Comparison of ENCODE assay signal across 19 cellular contexts in the genomic region with DNA sequence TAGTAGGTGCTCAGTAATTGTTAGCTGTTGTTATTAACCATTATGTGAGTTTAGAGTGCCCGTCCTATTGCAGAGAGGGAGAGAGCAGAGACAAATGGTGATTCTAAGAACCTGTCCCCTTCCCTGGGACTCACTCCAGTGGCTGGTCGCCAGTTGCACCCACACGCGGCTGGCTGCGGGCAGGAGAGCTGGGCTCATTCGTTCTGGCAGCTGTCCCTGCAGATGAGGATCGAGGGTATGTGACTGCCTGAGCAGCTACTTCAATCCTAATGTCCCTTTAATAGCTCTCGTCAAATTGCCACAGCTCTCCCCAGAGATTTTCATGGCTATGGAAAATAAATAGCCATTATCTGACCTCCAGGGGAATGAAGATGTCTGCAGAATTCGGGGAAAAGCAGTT. TPM values are rescaled to one million over a fixed set of nuclear protein-coding genes. Genes with fewer than 3 reads are reported as not detected.
"Had no signal": no experiment of that assay in that cellular context is flagged by ENCODE, and none has a peak within 500 bp of the region (broad histone marks: within the 10 kb centered on the region; RNA-seq: fewer than 3 reads in every experiment).

No MANE protein-coding gene starts in this region.

- H3K4me1 Mint-ChIP-seq: activated CD4-positive, alpha-beta T cell treated with anti-CD3 and anti-CD28 coated beads for 36 hours; activated naive CD4-positive, alpha-beta T cell treated with anti-CD3 and anti-CD28 coated beads, Interleukin-2, amount 50 U/mL, for 24 hours had no signal

- H3K4me3 Mint-ChIP-seq: activated CD4-positive, alpha-beta T cell treated with anti-CD3 and anti-CD28 coated beads for 36 hours; activated CD8-positive, alpha-beta T cell treated with anti-CD3 and anti-CD28 coated beads for 36 hours; activated naive CD4-positive, alpha-beta T cell treated with anti-CD3 and anti-CD28 coated beads, Interleukin-2, amount 50 U/mL, for 24 hours; activated T-cell treated with anti-CD3 and anti-CD28 coated beads, Interleukin-2, amount 50 U/mL, for 4 hours; nephron; type B pancreatic cell had no signal

- H3K9me3 Mint-ChIP-seq: activated CD8-positive, alpha-beta T cell treated with anti-CD3 and anti-CD28 coated beads for 36 hours; activated naive CD4-positive, alpha-beta T cell treated with anti-CD3 and anti-CD28 coated beads, Interleukin-2, amount 50 U/mL, for 24 hours; activated T-cell treated with anti-CD3 and anti-CD28 coated beads, Interleukin-2, amount 50 U/mL, for 4 hours; nephron; type B pancreatic cell had no signal

- H3K27ac Mint-ChIP-seq: activated CD4-positive, alpha-beta T cell treated with anti-CD3 and anti-CD28 coated beads for 36 hours; activated CD8-positive, alpha-beta T cell treated with anti-CD3 and anti-CD28 coated beads for 36 hours; activated naive CD4-positive, alpha-beta T cell treated with anti-CD3 and anti-CD28 coated beads, Interleukin-2, amount 50 U/mL, for 24 hours; nephron; progenitor cell of endocrine pancreas; type B pancreatic cell had no signal

- H3K4me1 ChIP-seq: adrenal gland, gastroesophageal sphincter, right lobe of liver had no signal

- H3K9me3 ChIP-seq: adrenal gland, gastroesophageal sphincter, right lobe of liver had no signal

- H3K27ac ChIP-seq: adrenal gland, cardiac muscle cell, gastroesophageal sphincter, right lobe of liver had no signal

- DNase-seq: activated CD4-positive, alpha-beta T cell treated with anti-CD3 and anti-CD28 coated beads for 36 hours; activated CD8-positive, alpha-beta T cell treated with anti-CD3 and anti-CD28 coated beads for 36 hours; activated effector memory CD4-positive, alpha-beta T cell treated with Interleukin-2 at 50 U/mL for 16 hours; activated T-cell treated with anti-CD3 and anti-CD28 coated beads, Interleukin-2, amount 50 U/mL, for 4 hours; adrenal gland; erythroblast; hippocampal formation; mesendoderm; occipital lobe; right lobe of liver; stimulated activated naive CD8-positive, alpha-beta T cell treated with anti-CD3 and anti-CD28 coated beads, Interleukin-15, Interleukin-2, amounts not matched to agents 100 U/mL and 50 U/mL, for 24 hours; T-helper 2 cell had no signal

- H3K27me3 Mint-ChIP-seq: activated CD4-positive, alpha-beta T cell treated with anti-CD3 and anti-CD28 coated beads for 36 hours; activated CD8-positive, alpha-beta T cell treated with anti-CD3 and anti-CD28 coated beads for 36 hours; activated naive CD4-positive, alpha-beta T cell treated with anti-CD3 and anti-CD28 coated beads, Interleukin-2, amount 50 U/mL, for 24 hours; progenitor cell of endocrine pancreas; type B pancreatic cell had no signal

- H3K4me3 ChIP-seq: adrenal gland, cardiac muscle cell, gastroesophageal sphincter, right lobe of liver had no signal

- H3K27me3 ChIP-seq: adrenal gland, cardiac muscle cell, gastroesophageal sphincter, right lobe of liver had no signal

RNA-seq across cellular contexts. Expression of a gene that starts 59.4 kb away (rescaled TPM):
- total RNA-seq: kidney epithelial cell had no signal
